Comparison of ENCODE assay signal across 8 cellular contexts in the genomic region with DNA sequence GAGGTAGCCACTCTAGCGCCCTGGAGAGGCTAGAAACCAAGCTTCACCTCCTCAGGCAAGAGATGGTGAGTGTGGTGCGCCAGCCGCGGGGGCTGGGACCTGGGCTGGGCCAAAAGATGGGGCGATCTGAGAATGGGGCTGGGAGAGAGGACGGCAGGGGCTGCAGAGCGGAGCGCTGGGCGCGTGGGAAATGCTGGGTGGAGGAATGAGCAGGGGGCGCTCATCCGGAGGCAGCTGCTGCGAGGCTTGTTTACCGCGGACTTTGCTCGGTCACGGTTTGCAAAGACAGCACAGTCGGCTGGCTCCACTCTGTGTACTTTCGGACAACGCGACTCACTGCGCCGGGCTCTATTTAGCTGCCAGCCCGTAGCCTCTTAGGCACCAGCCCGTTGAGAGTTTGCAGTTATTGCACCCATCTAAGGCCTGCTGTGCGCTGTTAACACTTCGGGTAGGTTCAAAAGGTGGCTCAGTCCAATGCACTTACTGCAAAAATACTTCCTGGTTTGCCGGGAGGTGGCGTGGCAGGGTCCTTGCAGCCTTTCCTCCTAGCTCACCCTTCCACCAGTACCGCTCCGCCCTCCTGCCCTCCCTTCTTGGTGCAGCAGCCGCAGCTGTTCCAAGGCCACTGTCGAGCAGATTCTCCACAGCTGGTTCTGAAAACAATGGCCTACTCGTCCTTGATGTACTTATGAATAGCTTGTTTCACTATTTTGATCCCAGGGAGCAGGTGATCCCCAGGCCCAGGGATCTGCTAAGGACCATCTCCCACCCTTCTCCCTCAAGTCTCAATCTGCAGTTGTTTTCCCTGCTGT. TPM values are rescaled to one million over a fixed set of nuclear protein-coding genes. Genes with fewer than 3 reads are reported as not detected.
DNase-seq lines count a peak whose midpoint lies in the region; TF ChIP-seq lines count a peak whose summit lies in the region.

No MANE protein-coding gene starts in this region.

- peak overlapping the region in 1 of 2 experiments; percentile 70 for H3K23ac ChIP-seq in mesenchymal stem cell (ENCODE audit: low read length in 2 of 2)

- H3K27ac ChIP-seq in mesenchymal stem cell (ENCODE audit: low read length, poor library complexity, severe bottlenecking) (peak overlapping the region; percentile 85), transverse colon (peak overlapping the region; percentile 90 to 98 (median 97))

- no peak for TF ChIP-seq EP300 in transverse colon (IDR thresholded peaks at IDR 0.05; ENCODE audit: low read depth)

- peak overlapping the region; percentile 92 for H3K9ac ChIP-seq in mesenchymal stem cell (ENCODE audit: low read length)

- WGBS in mesenchymal stem cell: under 1% methylated on average over 33 of the region's 34 CpGs
- 0 to 3% methylated on average over 1 to 34 of the region's 34 CpGs for WGBS in transverse colon (ENCODE audit: low coverage in 1 of 2), 2 donors

- H3K36me3 ChIP-seq in mesenchymal stem cell (ENCODE audit: control insufficient read depth in 1 of 2, insufficient read depth in 2 of 2, low read depth in 1 of 2, low read length in 2 of 2) (peaks cover 0 to 18% of the 10 kb centered on the region in 2 experiments), transverse colon (no peaks in the 10 kb centered on the region)

- DNase-seq in HCEC 1CT (peak; percentile 96), MV-4-11 (lab: John Stamatoyannopoulos, UW) (peak; percentile 27), SK-MEL-5 (ENCODE audit: low read depth, low spot score) (peak; percentile 84), epithelial cell of proximal tubule (ENCODE audit: low read depth) (no peak), mesenchymal stem cell (peak; percentile 93), transverse colon (peak; percentile 89)
- no peak for DNase-seq in stimulated activated CD4-positive, alpha-beta T cell treated with anti-CD3 and anti-CD28 coated beads, Interleukin-2, amount 100 ng/mL, for 48 hours

- H2BK12ac ChIP-seq in mesenchymal stem cell (ENCODE audit: low read length in 2 of 2): peak overlapping the region; percentile 84

- H2BK5ac ChIP-seq in mesenchymal stem cell (ENCODE audit: low read depth, low read length, poor library complexity, severe bottlenecking): no peak overlapping the region

- peak overlapping the region; percentile 95 for H4K91ac ChIP-seq in mesenchymal stem cell (ENCODE audit: low read length)

- H2AFZ ChIP-seq in mesenchymal stem cell (ENCODE audit: low read depth, low read length): peak overlapping the region; percentile 84

- H3K27me3 ChIP-seq in mesenchymal stem cell (ENCODE audit: control insufficient read depth in 1 of 2, insufficient read depth in 1 of 2, low read length in 2 of 2): no peaks in the 10 kb centered on the region
- no peaks in the 10 kb centered on the region for H3K27me3 ChIP-seq in transverse colon

- in situ Hi-C loops in SK-MEL-5 (cut with HindIII; ENCODE audit: low pct_unique_long_range_greater_than_20kb, low sequenced_read_pairs): no loop called here
- in situ Hi-C loops in transverse colon (cut with MboI; ENCODE audit: low pct_ligation_motif_present in 1 of 4, low pct_unique_long_range_greater_than_20kb in 1 of 4, low sequenced_read_pairs in 3 of 4): no loop called here

- peak overlapping the region in 1 of 2 experiments; percentile 99 for H3K14ac ChIP-seq in mesenchymal stem cell (ENCODE audit: low read length in 2 of 2)

- no peaks in the 10 kb centered on the region for H3K9me3 ChIP-seq in mesenchymal stem cell (ENCODE audit: control insufficient read depth, low read length)
- H3K9me3 ChIP-seq in transverse colon: no peaks in the 10 kb centered on the region

- no peak overlapping the region for H2AK5ac ChIP-seq in mesenchymal stem cell (ENCODE audit: low read length, severe bottlenecking)

- H2BK15ac ChIP-seq in mesenchymal stem cell (ENCODE audit: low read depth, poor library complexity, severe bottlenecking): peak overlapping the region; percentile 70

- peak overlapping the region; percentile 80 for H3K4me2 ChIP-seq in mesenchymal stem cell (ENCODE audit: low read length, poor library complexity, severe bottlenecking)

- intact Hi-C loops in transverse colon (cut with DNase I; ENCODE audit: low total_unique reads): loop anchor here (10.0 kb wide), 1 partner anchor 49 kb away; no protein-coding TSS in a partner anchor

- no peak overlapping the region for H2BK120ac ChIP-seq in mesenchymal stem cell (ENCODE audit: low read depth, low read length)

- peaks cover 5% of the 10 kb centered on the region for H3K79me1 ChIP-seq in mesenchymal stem cell (replicated peaks; ENCODE audit: low read length, poor library complexity, severe bottlenecking)

- H3K4ac ChIP-seq in mesenchymal stem cell (ENCODE audit: low read depth in 1 of 2, low read length in 2 of 2): peak overlapping the region; percentile 64 to 100

- TF ChIP-seq CTCF in epithelial cell of proximal tubule (conservative IDR thresholded peaks at IDR 0.05; ENCODE audit: low read depth, low read length): peak; percentile 53
- peak; percentile 34 to 56 (median 45) for TF ChIP-seq CTCF in transverse colon (IDR thresholded peaks at IDR 0.05)

- peak; percentile 72 for TF ChIP-seq POLR2A in transverse colon (IDR thresholded peaks at IDR 0.05)

- H3K4me3 ChIP-seq in GM08714 (ENCODE audit: low read length) (peak overlapping the region; percentile 59), epithelial cell of proximal tubule (ENCODE audit: low read depth, low read length) (peak overlapping the region; percentile 87), mesenchymal stem cell (ENCODE audit: insufficient read depth in 1 of 2, low read depth in 1 of 2, low read length in 2 of 2) (peak overlapping the region; percentile 80 to 90), transverse colon (peak overlapping the region; percentile 66 to 85 (median 77))

- H4K8ac ChIP-seq in mesenchymal stem cell (ENCODE audit: low read length): peak overlapping the region; percentile 96

- peaks cover 3% of the 10 kb centered on the region for H3K4me1 ChIP-seq in mesenchymal stem cell (ENCODE audit: control insufficient read depth, insufficient read depth, low read depth, low read length)
- H3K4me1 ChIP-seq in transverse colon: peaks cover 0 to 28% (median 6%) of the 10 kb centered on the region in 4 donors

- H3K18ac ChIP-seq in mesenchymal stem cell (ENCODE audit: low read depth in 1 of 2, low read length in 2 of 2): peak overlapping the region; percentile 95 to 99

RNA-seq across cellular contexts. Expression of a gene that starts 1.3 kb away (rescaled TPM):
- 2.8 and 3.4 TPM in 2 replicates for total RNA-seq in SK-MEL-5 (2014; rRNA removed; shearing (Covaris generic))
- polyA plus RNA-seq in SK-MEL-5 (2015; cell fraction: cytosol; rRNA removed): 12.0 and 14.0 TPM in 2 replicates
- 19.9 and 22.2 TPM in 2 replicates for polyA plus RNA-seq in SK-MEL-5 (2015; cell fraction: nucleus; rRNA removed)
- total RNA-seq in epithelial cell of proximal tubule (5.2 and 11.8 TPM in 2 replicates), transverse colon (10 to 100 TPM; 19.1 to 50.0 (median 34.5) TPM)
- 32.8 TPM for polyA plus RNA-seq in mesenchymal stem cell (2013, experiment 1 of 2)
- 33.7 TPM for polyA plus RNA-seq in mesenchymal stem cell (2013, experiment 2 of 2)

Comparison
In these comparisons a context has a peak if more than half of its experiments do, and no peak if none do; other contexts are left out.
1. DNase-seq: peak in HCEC 1CT (single experiment), MV-4-11 (single experiment), SK-MEL-5 (single experiment), mesenchymal stem cell (single experiment) and transverse colon (single experiment); none in epithelial cell of proximal tubule (single experiment) and stimulated activated CD4-positive, alpha-beta T cell treated with anti-CD3 and anti-CD28 coated beads, Interleukin-2, amount 100 ng/mL, for 48 hours (0 of 2).
2. Peak in every context shown above with its lines, with median percentiles within 50 percentile points of each other: H3K4me3 ChIP-seq.